Comparison of ENCODE assay signal across 37 cellular contexts in genomic region chr11:39327302-39327701, GRCh38.
"Had no signal": no experiment of that assay in that cellular context is flagged by ENCODE, and none has a peak within 500 bp of the region (broad histone marks: within the 10 kb centered on the region; RNA-seq: fewer than 3 reads in every experiment).

No MANE protein-coding gene starts in this region.

- H3K9me3 ChIP-seq: Peyer's patch had no signal

- H3K4me3 ChIP-seq: cardiac muscle cell, Peyer's patch had no signal

- H3K36me3 ChIP-seq: cardiac muscle cell, Peyer's patch, WERI-Rb-1 had no signal

- H3K27ac ChIP-seq: cardiac muscle cell, Peyer's patch, WERI-Rb-1 had no signal

- H3K4me1 ChIP-seq: Peyer's patch had no signal

- DNase-seq: activated CD4-positive, alpha-beta memory T cell treated with anti-CD3 and anti-CD28 coated beads, Interleukin-2, amount 10 ng/mL, durations not matched to agents 7 days and 5 days; activated CD4-positive, alpha-beta T cell treated with anti-CD3 and anti-CD28 coated beads for 1 hour; activated CD4-positive, alpha-beta T cell treated with anti-CD3 and anti-CD28 coated beads for 48 hours; activated CD4-positive, CD25-positive, alpha-beta regulatory T cell; activated CD8-positive, alpha-beta memory T cell treated with anti-CD3 and anti-CD28 coated beads for 24 hours; activated CD8-positive, alpha-beta memory T cell treated with anti-CD3 and anti-CD28 coated beads, Interleukin-2, amount 10 ng/mL, durations not matched to agents 7 days and 5 days; activated CD8-positive, alpha-beta memory T cell treated with anti-CD3 and anti-CD28 coated beads, Interleukin-2, amount 50 U/mL, for 48 hours; activated effector memory CD4-positive, alpha-beta T cell treated with anti-CD3 and anti-CD28 coated beads, Interleukin-2, amount 50 U/mL, for 16 hours; activated naive CD4-positive, alpha-beta T cell; activated naive CD4-positive, alpha-beta T cell treated with anti-CD3 and anti-CD28 coated beads, Interleukin-2, amount 50 U/mL, for 16 hours; activated naive CD8-positive, alpha-beta T cell treated with anti-CD3 and anti-CD28 coated beads for 36 hours; activated T-cell treated with anti-CD3 and anti-CD28 coated beads, Interleukin-2, amount 50 U/mL, for 48 hours; amniotic stem cell; aorta; Kasumi-1; KBM-7; MM.1S; MV-4-11; NCI-H1105; NCI-H1436; NCI-H1694; NCI-H1930; NCI-H2081 treated with DMSO at 0.1 percent for 48 hours; NCI-H226; NCI-H524 treated with DMSO at 0.1 percent for 48 hours; NCI-H748 treated with DMSO at 0.1 percent for 48 hours; NK-92 treated with Interleukin-12 subunit alpha and Interleukin-12 subunit beta, amount 100 ng/mL, for 24 hours; PC-3; Peyer's patch; RPMI8226; SW 1271; T-helper 1 cell; T-helper 2 cell; T1000; WERI-Rb-1 had no signal

- ATAC-seq: activated CD8-positive, alpha-beta memory T cell treated with anti-CD3 and anti-CD28 coated beads, Interleukin-2, amount 10 ng/mL, durations not matched to agents 7 days and 5 days; activated T-helper 17 cell treated with anti-CD3 and anti-CD28 coated beads, Interleukin-2, amount 50 U/mL, for 72 hours; PC-3 had no signal

- H3K27me3 ChIP-seq: cardiac muscle cell, Peyer's patch had no signal
